In the genomic region with DNA sequence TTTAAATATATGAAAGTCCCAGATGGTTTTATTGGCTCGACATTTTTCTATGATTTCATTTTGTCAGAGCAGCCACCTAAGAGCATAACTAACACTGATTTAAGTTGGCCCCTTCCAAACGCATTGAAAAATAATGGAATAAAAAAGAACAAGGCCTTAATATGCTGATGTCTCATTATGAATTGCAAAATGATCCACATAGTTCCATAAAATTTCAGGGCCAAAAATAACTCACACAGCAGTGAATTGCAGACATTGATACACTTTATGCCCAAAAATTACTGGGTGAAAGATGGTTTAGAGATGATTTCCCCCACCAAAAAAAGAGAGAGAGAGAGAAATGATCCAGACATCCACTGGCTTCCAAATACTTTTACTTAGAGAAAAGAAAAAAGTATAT, we compare ENCODE assay signal across 21 cellular contexts.
DNase-seq lines count a peak whose midpoint lies in the region; FAIRE-seq lines count a peak whose summit lies in the region.
"Had no signal": no experiment of that assay in that cellular context is flagged by ENCODE, and none has a peak within 500 bp of the region (broad histone marks: within the 10 kb centered on the region; RNA-seq: fewer than 3 reads in every experiment).

No MANE protein-coding gene starts in this region.

- H3K4me1 ChIP-seq in ACC112 (ENCODE audit: control insufficient read depth, insufficient read depth, low read length, unreplicated experiment) (peaks cover 28% of the 10 kb centered on the region), adipocyte (ENCODE audit: control insufficient read depth, insufficient read depth, low read length) (peaks cover 47% of the 10 kb centered on the region)

- H3K27me3 ChIP-seq in ACC112 (ENCODE audit: insufficient read depth, low read length) (no peaks in the 10 kb centered on the region), adipocyte (replicated peaks; ENCODE audit: control insufficient read depth, insufficient read depth, low read length) (no peaks in the 10 kb centered on the region)

- no peaks in the 10 kb centered on the region for H3K36me3 ChIP-seq in ACC112 (ENCODE audit: insufficient read depth, low read length)
- no peaks in the 10 kb centered on the region for H3K36me3 ChIP-seq in adipocyte (ENCODE audit: control insufficient read depth, insufficient read depth, low read length, severe bottlenecking)

- H3K9ac ChIP-seq in adipocyte (ENCODE audit: low read length): peak overlapping the region; percentile 73

- FAIRE-seq in HTR-8/SVneo (lab: Jason Lieb, UNC): no peak
- FAIRE-seq: A204.1, GM12891, GM18507 had no signal

- H3K27ac ChIP-seq in ACC112 (ENCODE audit: low read depth, low read length): no peak overlapping the region
- H3K27ac ChIP-seq: 22Rv1 had no signal

- no peak overlapping the region for H3K4me3 ChIP-seq in ACC112 (ENCODE audit: low read depth, low read length)
- H3K4me3 ChIP-seq in adipocyte (ENCODE audit: low read length): peak overlapping the region; percentile 30

- H3K9me3 ChIP-seq in adipocyte (ENCODE audit: control insufficient read depth, low read length): no peaks in the 10 kb centered on the region

- H3K79me2 ChIP-seq in ACC112 (ENCODE audit: control insufficient read depth, insufficient read depth, low read length, unreplicated experiment): no peaks in the 10 kb centered on the region

- DNase-seq in adipocyte (ENCODE audit: low read depth) (no peak), fibroblast of peridontal ligament (ENCODE audit: extremely low read depth) (peak; percentile 47), stromal cell of bone marrow (ENCODE audit: low read depth) (peak; percentile 44), GOT3 (lab: John Stamatoyannopoulos, UW) (no peak), HTR-8/SVneo (ENCODE audit: insufficient read length, low spot score) (no peak), NCI-H2171 treated with DMSO at 0.1 percent for 48 hours (lab: John Stamatoyannopoulos, UW) (no peak), NCI-H1930 (lab: John Stamatoyannopoulos, UW) (no peak)
- DNase-seq: ACHN; C1 segment of cervical spinal cord; Calu3; CD4-positive, alpha-beta memory T cell; COR-L47; DMS53; DMS79 treated with DMSO at 0.1 percent for 48 hours; GF-D8; H9 had no signal

- H2AFZ ChIP-seq in ACC112 (ENCODE audit: low read length, unreplicated experiment): peak overlapping the region; percentile 45

Comparison
In these comparisons a context has a peak if more than half of its experiments do, and no peak if none do; other contexts are left out.
1. DNase-seq: peak in fibroblast of peridontal ligament (single experiment) and stromal cell of bone marrow (single experiment); none in adipocyte (single experiment), GOT3 (single experiment), HTR-8/SVneo (single experiment), NCI-H2171 treated with DMSO at 0.1 percent for 48 hours (single experiment) and NCI-H1930 (0 of 2).